In genomic region chr3:179720196-179720595, GRCh38 we compare ENCODE assay signal across 20 cellular contexts.
"Had no signal": no experiment of that assay in that cellular context is flagged by ENCODE, and none has a peak within 500 bp of the region (broad histone marks: within the 10 kb centered on the region; RNA-seq: fewer than 3 reads in every experiment).

No MANE protein-coding gene starts in this region.

- DNase-seq: activated CD4-positive, alpha-beta memory T cell treated with anti-CD3 and anti-CD28 coated beads, Interleukin-2, amount 10 ng/mL, durations not matched to agents 7 days and 5 days; activated CD4-positive, alpha-beta T cell treated with anti-CD3 and anti-CD28 coated beads for 48 hours; activated CD4-positive, CD25-positive, alpha-beta regulatory T cell; activated naive CD4-positive, alpha-beta T cell; activated naive CD8-positive, alpha-beta T cell treated with anti-CD3 and anti-CD28 coated beads for 36 hours; activated T-cell treated with anti-CD3 and anti-CD28 coated beads, Interleukin-2, amount 50 U/mL, for 1 hour; amniotic stem cell; dermis blood vessel endothelial cell; effector memory CD8-positive, alpha-beta T cell; foreskin fibroblast; head of caudate nucleus; kidney; nucleus accumbens had no signal

- H3K4me3 Mint-ChIP-seq: activated CD4-positive, alpha-beta memory T cell treated with anti-CD3 and anti-CD28 coated beads, Interleukin-2, amount 10 ng/mL, durations not matched to agents 7 days and 5 days; activated naive CD8-positive, alpha-beta T cell treated with anti-CD3 and anti-CD28 coated beads for 36 hours; activated T-helper 17 cell treated with anti-CD3 and anti-CD28 coated beads, Interleukin-2, amount 50 U/mL, for 72 hours; effector memory CD8-positive, alpha-beta T cell; mesothelial cell of epicardium; natural killer cell treated with Interleukin-12 subunit alpha and Interleukin-12 subunit beta and Interleukin-15 and Interleukin-18, amount 100 ng/mL, for 72 hours; stimulated activated naive CD8-positive, alpha-beta T cell treated with anti-CD3 and anti-CD28 coated beads, Interleukin-15, Interleukin-2, amounts not matched to agents 100 ng/mL and 50 ng/mL, for 24 hours; T-helper 2 cell treated with Interferon-gamma antibody and Interleukin-4, amounts not matched to agents 5 μg/mL and 100 μg/mL, for 36 hours had no signal

- H3K27ac Mint-ChIP-seq: activated CD4-positive, alpha-beta memory T cell treated with anti-CD3 and anti-CD28 coated beads, Interleukin-2, amount 10 ng/mL, durations not matched to agents 7 days and 5 days; activated naive CD8-positive, alpha-beta T cell treated with anti-CD3 and anti-CD28 coated beads for 36 hours; activated T-helper 17 cell treated with anti-CD3 and anti-CD28 coated beads, Interleukin-2, amount 50 U/mL, for 72 hours; effector memory CD8-positive, alpha-beta T cell; mesothelial cell of epicardium; natural killer cell treated with Interleukin-12 subunit alpha and Interleukin-12 subunit beta and Interleukin-15 and Interleukin-18, amount 100 ng/mL, for 72 hours; progenitor cell of endocrine pancreas; stimulated activated naive CD8-positive, alpha-beta T cell treated with anti-CD3 and anti-CD28 coated beads, Interleukin-15, Interleukin-2, amounts not matched to agents 100 ng/mL and 50 ng/mL, for 24 hours; T-helper 2 cell treated with Interferon-gamma antibody and Interleukin-4, amounts not matched to agents 5 μg/mL and 100 μg/mL, for 36 hours had no signal

- H3K27me3 Mint-ChIP-seq: activated CD4-positive, alpha-beta memory T cell treated with anti-CD3 and anti-CD28 coated beads, Interleukin-2, amount 10 ng/mL, durations not matched to agents 7 days and 5 days; activated naive CD8-positive, alpha-beta T cell treated with anti-CD3 and anti-CD28 coated beads for 36 hours; activated T-helper 17 cell treated with anti-CD3 and anti-CD28 coated beads, Interleukin-2, amount 50 U/mL, for 72 hours; effector memory CD8-positive, alpha-beta T cell; natural killer cell treated with Interleukin-12 subunit alpha and Interleukin-12 subunit beta and Interleukin-15 and Interleukin-18, amount 100 ng/mL, for 72 hours; progenitor cell of endocrine pancreas; stimulated activated naive CD8-positive, alpha-beta T cell treated with anti-CD3 and anti-CD28 coated beads, Interleukin-15, Interleukin-2, amounts not matched to agents 100 ng/mL and 50 ng/mL, for 24 hours had no signal

- H3K4me1 Mint-ChIP-seq: activated CD4-positive, alpha-beta memory T cell treated with anti-CD3 and anti-CD28 coated beads, Interleukin-2, amount 10 ng/mL, durations not matched to agents 7 days and 5 days; activated naive CD8-positive, alpha-beta T cell treated with anti-CD3 and anti-CD28 coated beads for 36 hours; mesothelial cell of epicardium had no signal

- H3K9me3 Mint-ChIP-seq: activated CD4-positive, alpha-beta memory T cell treated with anti-CD3 and anti-CD28 coated beads, Interleukin-2, amount 10 ng/mL, durations not matched to agents 7 days and 5 days; activated naive CD8-positive, alpha-beta T cell treated with anti-CD3 and anti-CD28 coated beads for 36 hours; activated T-helper 17 cell treated with anti-CD3 and anti-CD28 coated beads, Interleukin-2, amount 50 U/mL, for 72 hours; effector memory CD8-positive, alpha-beta T cell; mesothelial cell of epicardium; natural killer cell treated with Interleukin-12 subunit alpha and Interleukin-12 subunit beta and Interleukin-15 and Interleukin-18, amount 100 ng/mL, for 72 hours; stimulated activated naive CD8-positive, alpha-beta T cell treated with anti-CD3 and anti-CD28 coated beads, Interleukin-15, Interleukin-2, amounts not matched to agents 100 ng/mL and 50 ng/mL, for 24 hours; T-helper 2 cell treated with Interferon-gamma antibody and Interleukin-4, amounts not matched to agents 5 μg/mL and 100 μg/mL, for 36 hours had no signal

- H3K36me3 Mint-ChIP-seq: natural killer cell treated with Interleukin-12 subunit alpha and Interleukin-12 subunit beta and Interleukin-15 and Interleukin-18, amount 100 ng/mL, for 72 hours had no signal

- FAIRE-seq: kidney, urothelium cell line had no signal
